Comparison of ENCODE assay signal across 18 cellular contexts in the genomic region with DNA sequence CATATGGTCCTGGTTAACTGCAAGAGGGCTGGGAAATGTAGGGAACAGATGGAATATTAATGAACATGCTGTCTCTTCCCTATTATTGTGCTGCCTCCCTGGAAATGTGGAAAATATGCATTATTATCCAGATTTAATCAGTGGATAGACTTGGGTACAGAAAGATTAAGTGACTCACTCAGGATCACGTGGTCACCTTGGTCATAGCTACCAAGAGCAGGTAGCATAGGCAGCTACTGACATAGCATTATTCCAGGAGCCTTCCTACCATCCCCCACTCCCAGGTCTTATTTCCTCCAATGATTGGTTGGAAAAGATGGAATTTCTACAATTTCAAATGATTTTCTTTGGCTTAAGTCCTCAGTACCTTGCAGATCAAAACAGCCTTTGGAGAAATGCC.
DNase-seq lines count a peak whose midpoint lies in the region; ATAC-seq and TF ChIP-seq lines count a peak whose summit lies in the region.
"Had no signal": no experiment of that assay in that cellular context is flagged by ENCODE, and none has a peak within 500 bp of the region (broad histone marks: within the 10 kb centered on the region; RNA-seq: fewer than 3 reads in every experiment).

No MANE protein-coding gene starts in this region.

- H3K36me3 Mint-ChIP-seq in Calu3 (ENCODE audit: insufficient read depth, unreplicated experiment) (no peaks in the 10 kb centered on the region), endothelial cell (ENCODE audit: low read depth, unreplicated experiment) (no peaks in the 10 kb centered on the region)
- H3K36me3 Mint-ChIP-seq: CD4-positive, CD25-positive, alpha-beta regulatory T cell had no signal

- TF ChIP-seq POLR2A in IMR-90 (IDR thresholded peaks at IDR 0.05; ENCODE audit: low read depth, low read length): no peak

- no peak overlapping the region for H2AK9ac ChIP-seq in IMR-90 (replicated peaks; ENCODE audit: low read depth, low read length, poor library complexity)

- H3K4me3 Mint-ChIP-seq in Calu3 (ENCODE audit: low read depth, unreplicated experiment) (no peak overlapping the region), endothelial cell (ENCODE audit: unreplicated experiment) (no peak overlapping the region)
- H3K4me3 Mint-ChIP-seq: CD4-positive, CD25-positive, alpha-beta regulatory T cell had no signal

- BruUV-seq in Calu3 (replicated peaks; lab: Mats Ljungman, UMichigan) (no TSS peak), IMR-90 (replicated peaks; lab: Mats Ljungman, UMichigan) (no TSS peak)

- H3K27ac ChIP-seq in IMR-90 (ENCODE audit: insufficient read depth, low read length): no peak overlapping the region
- H3K27ac ChIP-seq: PC-9 had no signal

- peak overlapping the region; percentile 93 for H2BK120ac ChIP-seq in IMR-90 (ENCODE audit: low read depth, low read length)

- intact Hi-C loops in Calu3 (cut with micrococcal nuclease; ENCODE audit: unreplicated experiment): loop anchor here (5.0 kb wide), 3 partner anchors 49 to 114 kb away; no protein-coding TSS in a partner anchor
- intact Hi-C loops in IMR-90 (cut with micrococcal nuclease): loop anchor here (2.0 to 10.0 kb wide), 3 partner anchors 267 to 753 kb away; partner anchors contain the start of gene ZNF521

- H3K56ac ChIP-seq in IMR-90 (ENCODE audit: extremely low read depth, insufficient read depth, low read length): no peak overlapping the region

- H4K20me1 ChIP-seq in IMR-90 (ENCODE audit: insufficient read depth, low read length): no peaks in the 10 kb centered on the region

- WGBS in IMR-90 (ENCODE audit: extremely low coverage in 2 of 2, insufficient read length in 1 of 2), 2 experiments: no CpG with 5 or more reads among the region's 1 CpG

- no peak overlapping the region for H2AFZ ChIP-seq in IMR-90 (replicated peaks; ENCODE audit: low read length, poor library complexity)
- H2AFZ ChIP-seq: PC-9 had no signal

- no peaks in the 10 kb centered on the region for H3K9me3 Mint-ChIP-seq in Calu3 (ENCODE audit: low read depth, unreplicated experiment)
- H3K9me3 Mint-ChIP-seq in endothelial cell (ENCODE audit: unreplicated experiment): no peaks in the 10 kb centered on the region
- H3K9me3 Mint-ChIP-seq: CD4-positive, CD25-positive, alpha-beta regulatory T cell had no signal

- in situ Hi-C loops in IMR-90 (cut with MboI; ENCODE audit: low sequenced_read_pairs): loop anchor here (5.0 kb wide), 1 partner anchor 121 kb away; no protein-coding TSS in a partner anchor

- peak overlapping the region; percentile 86 for H2BK20ac ChIP-seq in IMR-90 (ENCODE audit: low read depth, low read length)

- 0 out of 2 replicates have a peak, but pooled peaks cover 3% of the 10 kb centered on the region for H3K9me1 ChIP-seq in IMR-90 (ENCODE audit: insufficient read depth, low read length)

- H3K4me1 Mint-ChIP-seq in Calu3 (ENCODE audit: low read depth, unreplicated experiment) (no peaks in the 10 kb centered on the region), endothelial cell (ENCODE audit: unreplicated experiment) (no peaks in the 10 kb centered on the region)
- H3K4me1 Mint-ChIP-seq: CD4-positive, CD25-positive, alpha-beta regulatory T cell had no signal

- H3K9me3 ChIP-seq in IMR-90 (ENCODE audit: control insufficient read depth, insufficient read depth, low read length): no peaks in the 10 kb centered on the region
- H3K9me3 ChIP-seq: MG63, SK-N-SH had no signal

- ATAC-seq in IMR-90 (ENCODE audit: low read depth): no peak
- ATAC-seq: GM12878 had no signal

- peak overlapping the region; percentile 60; the same call in 1 of the 2 replicates for H3K14ac ChIP-seq in IMR-90 (replicated peaks; ENCODE audit: low read depth, low read length)

- dilution Hi-C loops in IMR-90 (cut with HindIII; ENCODE audit: low sequenced_read_pairs, unreplicated experiment): no loop called here

- peak overlapping the region; percentile 62; the same call in 1 of the 2 replicates for H4K91ac ChIP-seq in IMR-90 (ENCODE audit: insufficient read depth, low read depth, low read length)

- DNase-seq in Calu3 (peak; percentile 12), IMR-90 (no peak), NCI-H524 (lab: John Stamatoyannopoulos, UW) (peak; percentile 78 to 92), epithelial cell of esophagus (ENCODE audit: low read depth) (peak; percentile 23), Ammon's horn (ENCODE audit: low spot score) (no peak), germinal center (ENCODE audit: low spot score) (no peak), amniotic stem cell (lab: John Stamatoyannopoulos, UW) (no peak), endothelial cell (ENCODE audit: low spot score) (no peak)
- DNase-seq: AML-193; CD4-positive, CD25-positive, alpha-beta regulatory T cell; EL; KG1; MG63; NCI-H1092 treated with DMSO at 0.1 percent for 48 hours; NCI-H1930; PC-9 had no signal

- H3K27ac Mint-ChIP-seq in Calu3 (ENCODE audit: unreplicated experiment): no peak overlapping the region
- H3K27ac Mint-ChIP-seq in endothelial cell (ENCODE audit: unreplicated experiment): no peak overlapping the region
- H3K27ac Mint-ChIP-seq: CD4-positive, CD25-positive, alpha-beta regulatory T cell had no signal

- H3K4me3 ChIP-seq in IMR-90 (ENCODE audit: insufficient read depth, low read depth, low read length) (no peak overlapping the region), epithelial cell of esophagus (ENCODE audit: low read length) (no peak overlapping the region)
- H3K4me3 ChIP-seq: GM12878, MG63, PC-9 had no signal

- peak overlapping the region; percentile 33 for H3K23ac ChIP-seq in IMR-90 (ENCODE audit: low read depth, low read length)

- H3K4ac ChIP-seq in IMR-90 (ENCODE audit: low read depth, low read length): peak overlapping the region; percentile 71; the same call in 1 of the 2 replicates

- H3K36me3 ChIP-seq in IMR-90 (ENCODE audit: control insufficient read depth, insufficient read depth, low read length): no peaks in the 10 kb centered on the region
- H3K36me3 ChIP-seq: MG63 had no signal

- H2AK5ac ChIP-seq in IMR-90 (ENCODE audit: low read depth, low read length): peak overlapping the region; percentile 73; the same call in 1 of the 2 replicates

- H4K8ac ChIP-seq in IMR-90 (ENCODE audit: low read depth in 2 of 2, low read length in 2 of 2): peak overlapping the region in 1 of 2 experiments; percentile 80; a peak in 1 of 4 replicates

- TF ChIP-seq CTCF in Calu3 (IDR thresholded peaks at IDR 0.05; ENCODE audit: unreplicated experiment) (no peak), IMR-90 (conservative IDR thresholded peaks at IDR 0.05; ENCODE audit: low read depth, low read length) (no peak), epithelial cell of esophagus (IDR thresholded peaks at IDR 0.05; ENCODE audit: insufficient read depth, low read depth, low read length, missing control alignments) (no peak), endothelial cell (IDR thresholded peaks at IDR 0.05; ENCODE audit: unreplicated experiment) (no peak)

- TF ChIP-seq RAD21 in IMR-90 (IDR thresholded peaks at IDR 0.05; ENCODE audit: low read length): no peak

- H3K4me1 ChIP-seq in IMR-90 (ENCODE audit: control insufficient read depth, insufficient read depth, low read length): peaks cover 2% of the 10 kb centered on the region; the same call in 1 of the 2 replicates

- POLR2A ChIA-PET in IMR-90 (lab: Charles Lee; ENCODE audit: unreplicated experiment): no interaction called here

- no peak overlapping the region for H3K9ac ChIP-seq in IMR-90 (ENCODE audit: low read depth, low read length)
- H3K9ac ChIP-seq: SK-N-SH had no signal

- no peak overlapping the region for H3K18ac ChIP-seq in IMR-90 (ENCODE audit: low read depth, low read length)

- H4K5ac ChIP-seq in IMR-90 (ENCODE audit: low read depth, low read length): no peak overlapping the region; the same call in 1 of the 2 replicates

- no peaks in the 10 kb centered on the region for H3K79me1 ChIP-seq in IMR-90 (ENCODE audit: low read depth in 1 of 2, low read length in 2 of 2)

- CTCF ChIA-PET in Calu3 (lab: Charles Lee) (interaction anchor here (1.0 to 1.6 kb wide), 4 partner anchors 8 to 126 kb away, joined by 3 to 4 read pairs (median 3); no protein-coding TSS in a partner anchor), IMR-90 (lab: Yijun Ruan, JAX) (interaction anchor here (1.2 to 1.4 kb wide), 2 partner anchors 55 to 101 kb away, joined by 3 to 5 read pairs; no protein-coding TSS in a partner anchor)

- no peak overlapping the region for H3K4me2 ChIP-seq in IMR-90 (ENCODE audit: low read depth, low read length)
- H3K4me2 ChIP-seq: PC-9, SK-N-SH had no signal

- no peak overlapping the region for H2BK5ac ChIP-seq in IMR-90 (ENCODE audit: low read depth, low read length, poor library complexity, severe bottlenecking)

- peaks cover 17% of the 10 kb centered on the region for H3K27me3 ChIP-seq in IMR-90 (ENCODE audit: control insufficient read depth, insufficient read depth, low read length)
- H3K27me3 ChIP-seq: MG63 had no signal

- H3K27me3 Mint-ChIP-seq in Calu3 (ENCODE audit: unreplicated experiment): peaks cover 92% of the 10 kb centered on the region
- H3K27me3 Mint-ChIP-seq in endothelial cell (ENCODE audit: unreplicated experiment): no peaks in the 10 kb centered on the region

- H2BK15ac ChIP-seq in IMR-90 (ENCODE audit: low read depth, low read length): peak overlapping the region; percentile 25; the same call in 1 of the 3 replicates

TF ChIP-seq in IMR-90, 13 proteins besides CTCF, POLR2A, EP300 and RAD21:
- TF ChIP-seq CEBPB (IDR thresholded peaks at IDR 0.05; ENCODE audit: low read depth, low read length) (no peak), MAZ (IDR thresholded peaks at IDR 0.05; ENCODE audit: borderline replicate concordance, low read depth, low read length) (no peak), RFX5 (IDR thresholded peaks at IDR 0.05; ENCODE audit: low read depth, low read length) (no peak)

Comparison
In these comparisons a context has a peak if more than half of its experiments do, and no peak if none do; other contexts are left out.
1. DNase-seq: peak in Calu3 (single experiment), NCI-H524 (2 of 2) and epithelial cell of esophagus (single experiment); none in IMR-90 (single experiment), Ammon's horn (single experiment), germinal center (single experiment), amniotic stem cell (single experiment) and endothelial cell (single experiment).